Comparison of ENCODE assay signal across 25 cellular contexts in the genomic region with DNA sequence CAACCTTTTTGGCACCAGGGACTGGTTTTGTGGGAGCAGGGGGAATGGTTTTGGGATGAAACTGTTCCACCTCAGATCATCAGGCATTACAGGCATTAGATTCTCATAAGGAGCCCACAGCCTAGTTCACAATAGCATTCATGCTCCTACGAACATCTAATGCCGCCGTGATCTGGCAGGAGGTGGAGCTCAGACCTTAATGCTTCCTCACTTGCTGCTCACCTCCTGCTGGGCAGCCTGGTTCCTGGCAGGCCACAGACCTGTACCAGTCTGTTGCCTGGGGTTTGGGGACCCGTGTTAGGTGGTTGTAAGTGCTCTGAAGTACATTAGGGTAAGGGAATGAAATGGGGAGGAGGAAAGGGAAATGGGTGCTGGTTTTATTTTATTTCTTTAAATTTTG. TPM values are rescaled to one million over a fixed set of nuclear protein-coding genes. Genes with fewer than 3 reads are reported as not detected.
DNase-seq lines count a peak whose midpoint lies in the region; ATAC-seq, FAIRE-seq and TF ChIP-seq lines count a peak whose summit lies in the region.
"Had no signal": no experiment of that assay in that cellular context is flagged by ENCODE, and none has a peak within 500 bp of the region (broad histone marks: within the 10 kb centered on the region; RNA-seq: fewer than 3 reads in every experiment).

No MANE protein-coding gene starts in this region.

- H3K4me3 ChIP-seq in KMS-11 (IDR thresholded peaks at IDR 0.05; ENCODE audit: insufficient read depth, low read depth, low read length): no peak overlapping the region
- no peak overlapping the region for H3K4me3 ChIP-seq in K562
- H3K4me3 ChIP-seq in retinal pigment epithelial cell (ENCODE audit: low read length): no peak overlapping the region
- H3K4me3 ChIP-seq: HAP-1, left ventricle myocardium inferior had no signal

- intact Hi-C loops in K562 (cut with micrococcal nuclease): no loop called here

- WGBS in K562 (ENCODE audit: insufficient coverage, low coverage, missing lambda C conversion rate): 40% methylated on average over 4 of the region's 4 CpGs

- TF ChIP-seq POLR2A in K562 (conservative IDR thresholded peaks at IDR 0.05): no peak

- CTCF ChIA-PET in K562 (lab: Yijun Ruan, JAX; ENCODE audit: low intra/inter-chr PET ratio): no interaction called here

- H3K4me1 ChIP-seq in KMS-11 (ENCODE audit: low read depth, poor library complexity, severe bottlenecking) (peaks cover 29% of the 10 kb centered on the region), K562 (replicated peaks in 1 of 2; ENCODE audit: control insufficient read depth in 2 of 2, insufficient read depth in 2 of 2, low read length in 2 of 2) (peaks cover 0 to 4% of the 10 kb centered on the region in 2 experiments; a peak in 3 of 5 replicates)
- H3K4me1 ChIP-seq: HAP-1 had no signal

- peak; percentile 6 for DNase-seq in NCI-H748 (lab: John Stamatoyannopoulos, UW; ENCODE audit: unreplicated experiment)
- DNase-seq in NCI-H748 treated with DMSO at 0.1 percent for 48 hours (lab: John Stamatoyannopoulos, UW): no peak
- DNase-seq in K562 (ENCODE audit: extremely low read depth in 1 of 4, low spot score in 3 of 4): no peak
- DNase-seq in retinal pigment epithelial cell (ENCODE audit: low read depth): no peak
- no peak for DNase-seq in inferior parietal cortex (ENCODE audit: extremely low spot score)
- DNase-seq in iPS-NIHi7 (ENCODE audit: extremely low spot score): no peak
- DNase-seq: activated CD4-positive, alpha-beta memory T cell treated with anti-CD3 and anti-CD28 coated beads for 36 hours; Calu3; effector CD8-positive, alpha-beta T cell; EL; foreskin keratinocyte; immature natural killer cell; left ventricle myocardium inferior; MM.1S; naive B cell; NCI-H1436; NCI-H345; stimulated activated CD4-positive, alpha-beta T cell treated with anti-CD3 and anti-CD28 coated beads, Interleukin-2, amount 100 ng/mL, for 48 hours had no signal

- no peak for TF ChIP-seq RAD21 in K562 (CRISPR knock-in tag; conservative IDR thresholded peaks at IDR 0.05 in 1 of 2, IDR thresholded peaks at IDR 0.05 in 1 of 2)

- H3K79me2 ChIP-seq in KMS-11 (ENCODE audit: insufficient read depth, low read depth) (no peaks in the 10 kb centered on the region), K562 (ENCODE audit: control insufficient read depth, insufficient read depth, low read length) (no peaks in the 10 kb centered on the region)

- TF ChIP-seq CTCF in KMS-11 (conservative IDR thresholded peaks at IDR 0.05; ENCODE audit: low read depth, low read length) (no peak), K562 (IDR thresholded peaks at IDR 0.05 in 2 of 3, conservative IDR thresholded peaks at IDR 0.05 in 1 of 3; ENCODE audit: insufficient read depth in 2 of 3, low read depth in 1 of 3, low read length in 3 of 3) (no peak), retinal pigment epithelial cell (conservative IDR thresholded peaks at IDR 0.05; ENCODE audit: low read depth, low read length) (peak; percentile 31)

- BruUV-seq in K562 (replicated peaks; lab: Mats Ljungman, UMichigan): no TSS peak

- TF ChIP-seq EP300 in K562 (IDR thresholded peaks at IDR 0.05; ENCODE audit: low read length): no peak

- H4K20me1 ChIP-seq in KMS-11 (ENCODE audit: insufficient read depth) (no peaks in the 10 kb centered on the region), K562 (replicated peaks; ENCODE audit: control insufficient read depth, insufficient read depth, low read length) (no peaks in the 10 kb centered on the region)

- no peak for FAIRE-seq in K562 (lab: Jason Lieb, UNC)
- FAIRE-seq: urothelium cell line had no signal

- no peaks in the 10 kb centered on the region for H3K9me1 ChIP-seq in K562 (ENCODE audit: control insufficient read depth, insufficient read depth, low read length)

- H3K4me2 ChIP-seq in KMS-11 (peak overlapping the region; percentile 100; the same call in 1 of the 2 replicates), K562 (ENCODE audit: insufficient read depth, low read length) (no peak overlapping the region)

- H3K36me3 ChIP-seq in KMS-11 (ENCODE audit: insufficient read depth) (no peaks in the 10 kb centered on the region), K562 (ENCODE audit: control insufficient read depth, insufficient read depth, low read length) (no peaks in the 10 kb centered on the region)
- H3K36me3 ChIP-seq: HAP-1, left ventricle myocardium inferior had no signal

- ATAC-seq in K562 (peak; percentile 35; the same call in 2 of the 3 replicates), HG03439 (IDR thresholded peaks at IDR 0.05; ENCODE audit: unreplicated experiment) (no peak)
- ATAC-seq: esophagus mucosa; foreskin keratinocyte; stimulated activated effector memory CD8-positive, alpha-beta T cell treated with anti-CD3 and anti-CD28 coated beads, Interleukin-12 subunit alpha, Interleukin-12 subunit beta, amount 100 ng/mL, for 72 hours had no signal

- in situ Hi-C loops in K562 (cut with MboI): no loop called here

- H3K9ac ChIP-seq in KMS-11 (no peak overlapping the region), K562 (ENCODE audit: insufficient read depth in 1 of 2, low read depth in 2 of 2, low read length in 2 of 2) (no peak overlapping the region)

- H2AFZ ChIP-seq in KMS-11 (ENCODE audit: low read depth): peak overlapping the region; percentile 74; the same call in 1 of the 2 replicates
- H2AFZ ChIP-seq in K562 (ENCODE audit: low read depth, low read length): peak overlapping the region; percentile 40; the same call in 1 of the 2 replicates

- peak overlapping the region; percentile 76; the same call in 1 of the 2 replicates for H3K27ac ChIP-seq in KMS-11
- no peak overlapping the region for H3K27ac ChIP-seq in K562 (ENCODE audit: extremely low read depth, low read depth, low read length)
- H3K27ac ChIP-seq: C4-2B, left ventricle myocardium inferior had no signal

- no peaks in the 10 kb centered on the region for H3K9me3 ChIP-seq in K562 (replicated peaks; ENCODE audit: control insufficient read depth, insufficient read depth, low read depth, low read length)
- H3K9me3 ChIP-seq: HAP-1, left ventricle myocardium inferior had no signal

- POLR2A ChIA-PET in K562 (lab: Yijun Ruan, JAX): interaction anchor here (0.6 to 1.6 kb wide), 3 partner anchors 9 to 15 kb away, joined by 3 to 4 read pairs (median 3); no protein-coding TSS in a partner anchor

- H3K27me3 ChIP-seq in KMS-11 (ENCODE audit: insufficient read depth, low read depth) (no peaks in the 10 kb centered on the region), K562 (ENCODE audit: control insufficient read depth in 2 of 2, insufficient read depth in 2 of 2, low read length in 2 of 2) (no peaks in the 10 kb centered on the region)
- H3K27me3 ChIP-seq: foreskin keratinocyte had no signal

TF ChIP-seq in K562, 482 proteins besides CTCF, POLR2A, EP300 and RAD21:
- TF ChIP-seq ZNF282 (CRISPR knock-in tag; IDR thresholded peaks at IDR 0.05): no peak
- TF ChIP-seq RCOR1 (IDR thresholded peaks at IDR 0.05; ENCODE audit: borderline replicate concordance in 1 of 2, low read depth in 2 of 2, low read length in 2 of 2): no peak
- no peak for TF ChIP-seq ZNF668 (CRISPR knock-in tag; IDR thresholded peaks at IDR 0.05)
- TF ChIP-seq CBX2 (IDR thresholded peaks at IDR 0.05; ENCODE audit: insufficient read depth, low read length, poor library complexity, severe bottlenecking): no peak
- no peak for TF ChIP-seq HNRNPLL (IDR thresholded peaks at IDR 0.05; ENCODE audit: low read depth, low read length, poor library complexity, severe bottlenecking)
- no peak for TF ChIP-seq ASH1L (IDR thresholded peaks at IDR 0.05; ENCODE audit: borderline replicate concordance, low read depth, partially characterized antibody)
- no peak for TF ChIP-seq TEAD2 (tag; IDR thresholded peaks at IDR 0.05)
- TF ChIP-seq SRSF7 (optimal IDR thresholded peaks at IDR 0.05; ENCODE audit: low read depth, low read length): no peak

RNA-seq across cellular contexts. Expression of gene CTNNA1, which starts 9.7 kb away (rescaled TPM):
- total RNA-seq in K562 (2011; cell fraction: chromatin; rRNA removed; ENCODE audit: low replicate concordance): 91.6 and 154 TPM in 2 replicates
- 41.4 and 47.6 TPM in 2 replicates for total RNA-seq in K562 (2011; cell fraction: nucleolus; rRNA removed)
- 67.2 and 98.1 TPM in 2 replicates for total RNA-seq in K562 (2011; cell fraction: nucleoplasm; rRNA removed)
- total RNA-seq in K562 (2014; rRNA removed) (102 and 124 TPM in 2 replicates), K562 (2014; rRNA removed; fragmentation: Illumina TruSeq; extraction: Trizol) (89.1 and 102 TPM in 2 replicates), K562 (2015; rRNA removed; fragmentation: Illumina TruSeq; extraction: Trizol) (89.8 and 90.0 TPM in 2 replicates), K562 (2021) (105 and 117 TPM in 2 replicates)
- polyA plus RNA-seq in K562 (2011; rRNA removed) (29.6 and 32.5 TPM in 2 replicates), K562 (2014; fragmentation: Illumina TruSeq; extraction: Trizol) (101 and 107 TPM in 2 replicates), K562 (2014; fragmentation: Nextera tagmentation; extraction: Ambion mirVana) (10 to 100 TPM; 72.8 to 76.5 TPM), K562 (2014; rRNA removed) (59.6 and 72.3 TPM in 2 replicates)
- 44.7 and 48.7 TPM in 2 replicates for polyA plus RNA-seq in K562 (2011; cell fraction: cytosol; rRNA removed)
- 57.0 and 67.8 TPM in 2 replicates for polyA plus RNA-seq in K562 (2011; cell fraction: nucleus; rRNA removed)
- 103 and 163 TPM in 2 replicates for polyA plus RNA-seq in K562 (2012)
- 47.1 and 55.3 TPM in 2 replicates for polyA minus RNA-seq in K562 (2011; rRNA and poly(A)+ RNA removed)
- polyA minus RNA-seq in K562 (2011; cell fraction: cytosol; rRNA and poly(A)+ RNA removed): 94.4 and 124 TPM in 2 replicates
- 31.5 and 43.1 TPM in 2 replicates for polyA minus RNA-seq in K562 (2011; cell fraction: nucleus; rRNA and poly(A)+ RNA removed)
